Comparison of ENCODE assay signal across 14 cellular contexts in genomic region chr11:60972182-60973030, GRCh38. TPM values are rescaled to one million over a fixed set of nuclear protein-coding genes. Genes with fewer than 3 reads are reported as not detected.
DNase-seq lines count a peak whose midpoint lies in the region; ATAC-seq and TF ChIP-seq lines count a peak whose summit lies in the region.
"Had no signal": no experiment of that assay in that cellular context is flagged by ENCODE, and none has a peak within 500 bp of the region (broad histone marks: within the 10 kb centered on the region; RNA-seq: fewer than 3 reads in every experiment).

No MANE protein-coding gene starts in this region.

- peak; percentile 66 for DNase-seq in activated naive CD4-positive, alpha-beta T cell treated with anti-CD3 and anti-CD28 coated beads, Interleukin-2, amount 10 ng/mL, durations not matched to agents 7 days and 5 days
- no peak for DNase-seq in activated naive CD4-positive, alpha-beta T cell (lab: John Stamatoyannopoulos, UW)
- peak; percentile 46 for DNase-seq in activated naive CD4-positive, alpha-beta T cell treated with anti-CD3 and anti-CD28 coated beads, Interleukin-2, amount 50 U/mL, for 16 hours
- DNase-seq in naive B cell, result no peak
- DNase-seq in aorta, result peak; percentile 40 to 51
- no peak for DNase-seq in esophagus muscularis mucosa (ENCODE audit: extremely low spot score)
- DNase-seq in NCI-H345 (lab: John Stamatoyannopoulos, UW), result no peak
- DNase-seq: DMS153, GOT3, NCI-H1105, NCI-H774, right cardiac atrium had no signal

- H3K27me3 ChIP-seq in aorta (ENCODE audit: control insufficient read depth in 1 of 2, insufficient read depth in 2 of 2, low read length in 1 of 2) (no peaks in the 10 kb centered on the region), esophagus muscularis mucosa (no peaks in the 10 kb centered on the region)

- WGBS in aorta, 2 donors, result 88 to 89% methylated on average over 15 of the region's 15 CpGs
- WGBS in esophagus muscularis mucosa, result 85% methylated on average over 9 of the region's 15 CpGs

- H3K36me3 Mint-ChIP-seq in activated naive CD4-positive, alpha-beta T cell treated with anti-CD3 and anti-CD28 coated beads, Interleukin-2, amount 10 ng/mL, durations not matched to agents 7 days and 5 days, result peaks cover 55% of the 10 kb centered on the region
- no peaks in the 10 kb centered on the region for H3K36me3 Mint-ChIP-seq in naive B cell
- H3K36me3 Mint-ChIP-seq: type B pancreatic cell had no signal

- peaks cover 9% of the 10 kb centered on the region for H3K9me3 Mint-ChIP-seq in activated naive CD4-positive, alpha-beta T cell treated with anti-CD3 and anti-CD28 coated beads, Interleukin-2, amount 10 ng/mL, durations not matched to agents 7 days and 5 days
- peaks cover 0 to 6% (median 0%) of the 10 kb centered on the region in 7 donors for H3K9me3 Mint-ChIP-seq in naive B cell
- H3K9me3 Mint-ChIP-seq: type B pancreatic cell had no signal

- H3K27ac ChIP-seq in aorta (ENCODE audit: low read depth in 1 of 2, low read length in 2 of 2) (no peak overlapping the region), esophagus muscularis mucosa (replicated peaks in 1 of 4) (no peak overlapping the region)

- peak overlapping the region; percentile 90 for H3K4me3 Mint-ChIP-seq in activated naive CD4-positive, alpha-beta T cell treated with anti-CD3 and anti-CD28 coated beads, Interleukin-2, amount 10 ng/mL, durations not matched to agents 7 days and 5 days
- peak overlapping the region; percentile 68 to 93 (median 88) for H3K4me3 Mint-ChIP-seq in naive B cell
- H3K4me3 Mint-ChIP-seq: type B pancreatic cell had no signal

- H3K4me3 ChIP-seq in aorta (ENCODE audit: low read length in 2 of 2) (no peak overlapping the region), esophagus muscularis mucosa (no peak overlapping the region)

- peak overlapping the region; percentile 92 for H3K27ac Mint-ChIP-seq in activated naive CD4-positive, alpha-beta T cell treated with anti-CD3 and anti-CD28 coated beads, Interleukin-2, amount 10 ng/mL, durations not matched to agents 7 days and 5 days
- peak overlapping the region in 5 of 6 donors; percentile 21 to 93 (median 86) for H3K27ac Mint-ChIP-seq in naive B cell
- H3K27ac Mint-ChIP-seq: type B pancreatic cell had no signal

- H3K9me3 ChIP-seq in aorta (ENCODE audit: control insufficient read depth, low read length), result no peaks in the 10 kb centered on the region
- H3K9me3 ChIP-seq in esophagus muscularis mucosa, result no peaks in the 10 kb centered on the region

- H3K4me1 Mint-ChIP-seq in activated naive CD4-positive, alpha-beta T cell treated with anti-CD3 and anti-CD28 coated beads, Interleukin-2, amount 10 ng/mL, durations not matched to agents 7 days and 5 days, result peaks cover 38% of the 10 kb centered on the region
- peaks cover 35 to 58% (median 44%) of the 10 kb centered on the region in 3 donors for H3K4me1 Mint-ChIP-seq in naive B cell

- no peak for TF ChIP-seq EP300 in esophagus muscularis mucosa (IDR thresholded peaks at IDR 0.05)

- H3K36me3 ChIP-seq in aorta (ENCODE audit: control insufficient read depth in 1 of 2, insufficient read depth in 2 of 2, low read length in 1 of 2) (no peaks in the 10 kb centered on the region), esophagus muscularis mucosa (no peaks in the 10 kb centered on the region)

- no peak for TF ChIP-seq CTCF in esophagus muscularis mucosa (IDR thresholded peaks at IDR 0.05)

- intact Hi-C loops in aorta (cut with DNase I) (no loop called here), esophagus muscularis mucosa (cut with DNase I) (no loop called here)

- peaks cover 2% of the 10 kb centered on the region for H3K27me3 Mint-ChIP-seq in activated naive CD4-positive, alpha-beta T cell treated with anti-CD3 and anti-CD28 coated beads, Interleukin-2, amount 10 ng/mL, durations not matched to agents 7 days and 5 days
- no peaks in the 10 kb centered on the region for H3K27me3 Mint-ChIP-seq in naive B cell
- H3K27me3 Mint-ChIP-seq: type B pancreatic cell had no signal

- ATAC-seq in naive B cell (ENCODE audit: low read depth in 2 of 2) (no peak), aorta (ENCODE audit: low FRiP score) (no peak), HG02870 (IDR thresholded peaks at IDR 0.05; ENCODE audit: unreplicated experiment) (no peak)
- ATAC-seq: right cardiac atrium had no signal

- TF ChIP-seq POLR2A in esophagus muscularis mucosa (IDR thresholded peaks at IDR 0.05; ENCODE audit: low read depth), result no peak

- no peaks in the 10 kb centered on the region for H3K4me1 ChIP-seq in aorta (ENCODE audit: control insufficient read depth in 1 of 2, insufficient read depth in 2 of 2, low read length in 2 of 2)
- no peaks in the 10 kb centered on the region for H3K4me1 ChIP-seq in esophagus muscularis mucosa

- CTCF ChIA-PET in activated naive CD4-positive, alpha-beta T cell treated with anti-CD3 and anti-CD28 coated beads, Interleukin-2, amount 10 ng/mL, durations not matched to agents 7 days and 5 days (lab: Charles Lee), result interaction anchor here (1.0 to 1.7 kb wide), 4 partner anchors 39 to 216 kb away, joined by 3 to 5 read pairs (median 4); no protein-coding TSS in a partner anchor

RNA-seq across cellular contexts. Expression of gene CD6, which starts 0.9 kb away (rescaled TPM):
- 10 to 100 TPM in 4 of 6 donors, 1 to 10 TPM in 2; 6.4 to 25.2 (median 10.8) TPM for polyA plus RNA-seq in naive B cell (ENCODE audit: low read depth in 6 of 6)
- 1 to 10 TPM; 1.6 to 2.2 TPM for total RNA-seq in aorta
- 1 to 10 TPM; 1.3 TPM for polyA plus RNA-seq in aorta
- total RNA-seq in esophagus muscularis mucosa, result 1 to 10 TPM in 2 of 4 donors, under 1 TPM in 1, not detected in 1; 0.32 to 2.2 (median 1.3) TPM

RNA-seq across cellular contexts. Expression of gene SLC15A3, which starts 20.4 kb away (rescaled TPM):
- polyA plus RNA-seq in naive B cell (ENCODE audit: low read depth in 6 of 6) (10 to 100 TPM in 5 of 6 donors, 1 to 10 TPM in 1; 7.0 to 18.1 (median 15.9) TPM), aorta (10 to 100 TPM; 21.2 to 36.4 TPM)
- total RNA-seq in aorta (10 to 100 TPM; 35.4 to 47.8 TPM), esophagus muscularis mucosa (10 to 100 TPM; 24.1 to 61.0 (median 29.9) TPM)

RNA-seq across cellular contexts. Expression of gene TMEM132A, which starts 48.1 kb away (rescaled TPM):
- 1 to 10 TPM in 1 of 6 donors, under 1 TPM in 3, not detected in 2; 0.23 to 1.2 (median 0.40) TPM for polyA plus RNA-seq in naive B cell (ENCODE audit: low read depth in 6 of 6)
- total RNA-seq in aorta, result 1 to 10 TPM; 4.5 to 8.9 TPM
- 1 to 10 TPM; 1.6 to 2.5 TPM for polyA plus RNA-seq in aorta
- total RNA-seq in esophagus muscularis mucosa, result 1 to 10 TPM; 2.9 to 9.3 (median 6.8) TPM

RNA-seq across cellular contexts. Expression of gene TMEM109, which starts 58.4 kb away (rescaled TPM):
- polyA plus RNA-seq in naive B cell (ENCODE audit: low read depth in 6 of 6) (100 to 1,000 TPM; 286 to 521 (median 315) TPM), aorta (100 to 1,000 TPM in 1 of 2 donors, 10 to 100 TPM in 1; 82.4 to 148 TPM)
- total RNA-seq in aorta (100 to 1,000 TPM; 105 to 127 TPM), esophagus muscularis mucosa (100 to 1,000 TPM; 106 to 186 (median 138) TPM)

Comparison
In these comparisons a context has a peak if more than half of its experiments do, and no peak if none do; other contexts are left out.
1. DNase-seq: peak in activated naive CD4-positive, alpha-beta T cell treated with anti-CD3 and anti-CD28 coated beads, Interleukin-2, amount 10 ng/mL, durations not matched to agents 7 days and 5 days (single experiment), activated naive CD4-positive, alpha-beta T cell treated with anti-CD3 and anti-CD28 coated beads, Interleukin-2, amount 50 U/mL, for 16 hours (single experiment) and aorta (2 of 2); none in activated naive CD4-positive, alpha-beta T cell (0 of 4), naive B cell (single experiment), esophagus muscularis mucosa (single experiment) and NCI-H345 (single experiment).